ENCODE assay signal across 10 cellular contexts in genomic region chr1:159000070-159000409, GRCh38. TPM values are rescaled to one million over a fixed set of nuclear protein-coding genes. Genes with fewer than 3 reads are reported as not detected.
DNase-seq lines count a peak whose midpoint lies in the region; ATAC-seq, FAIRE-seq and TF ChIP-seq lines count a peak whose summit lies in the region.
"Had no signal": no experiment of that assay in that cellular context is flagged by ENCODE, and none has a peak within 500 bp of the region (broad histone marks: within the 10 kb centered on the region; RNA-seq: fewer than 3 reads in every experiment).

No MANE protein-coding gene starts in this region.

- H3K9me1 ChIP-seq in endothelial cell of umbilical vein (replicated peaks; ENCODE audit: control insufficient read depth, extremely low read depth, insufficient read depth, low read length), result no peaks in the 10 kb centered on the region

- WGBS in tibial nerve, 2 donors, result 8 to 9% methylated on average over 6 of the region's 6 CpGs

- CTCF ChIA-PET in endothelial cell of umbilical vein (lab: Charles Lee), result interaction anchor here (0.7 to 2.4 kb wide), 10 partner anchors 10 to 1420 kb away, joined by 3 to 18 read pairs (median 4); partner anchors contain the start of genes AIM2 and IFI16

- no peak for TF ChIP-seq EP300 in tibial nerve (IDR thresholded peaks at IDR 0.05)

- peak overlapping the region; percentile 85 for H3K27ac ChIP-seq in endothelial cell of umbilical vein (ENCODE audit: insufficient read depth, low read depth, low read length)
- H3K27ac ChIP-seq in mucosa of rectum (ENCODE audit: low read depth in 2 of 2, low read length in 2 of 2), result peak overlapping the region; percentile 69 to 86
- peak overlapping the region; percentile 64 to 96 (median 88) for H3K27ac ChIP-seq in tibial nerve

- H2AFZ ChIP-seq in endothelial cell of umbilical vein (ENCODE audit: low read depth, low read length), result peak overlapping the region; percentile 93

- BruUV-seq in endothelial cell of umbilical vein (replicated peaks; lab: Mats Ljungman, UMichigan), result TSS peak; percentile 90

- no peak for TF ChIP-seq CTCF in endothelial cell of umbilical vein (IDR thresholded peaks at IDR 0.05; ENCODE audit: extremely low read depth in 1 of 2, insufficient read depth in 1 of 2, low read depth in 1 of 2, low read length in 2 of 2)
- TF ChIP-seq CTCF in tibial nerve (IDR thresholded peaks at IDR 0.05), result no peak

- H3K79me2 ChIP-seq in endothelial cell of umbilical vein (ENCODE audit: control insufficient read depth, insufficient read depth, low read length), result no peaks in the 10 kb centered on the region

- H3K9me3 ChIP-seq in endothelial cell of umbilical vein (replicated peaks; ENCODE audit: control insufficient read depth, insufficient read depth, low read length) (no peaks in the 10 kb centered on the region), mucosa of rectum (ENCODE audit: control insufficient read depth in 2 of 2, low read length in 2 of 2) (no peaks in the 10 kb centered on the region), tibial nerve (no peaks in the 10 kb centered on the region)

- no peak for TF ChIP-seq POLR2A in endothelial cell of umbilical vein (IDR thresholded peaks at IDR 0.05; ENCODE audit: low read depth, low read length)
- TF ChIP-seq POLR2A in tibial nerve (IDR thresholded peaks at IDR 0.05), result no peak

- POLR2A ChIA-PET in endothelial cell of umbilical vein (lab: Charles Lee), result interaction anchor here (0.6 to 1.3 kb wide), 3 partner anchors 10 to 1007 kb away, joined by 3 to 12 read pairs (median 6); partner anchors contain the start of genes IFI16 and KIRREL1

- H3K36me3 ChIP-seq in endothelial cell of umbilical vein (ENCODE audit: control insufficient read depth in 2 of 2, extremely low read depth in 1 of 2, insufficient read depth in 2 of 2, low read length in 2 of 2), result no peaks in the 10 kb centered on the region
- H3K36me3 ChIP-seq in mucosa of rectum (ENCODE audit: control insufficient read depth in 2 of 2, insufficient read depth in 2 of 2, low read length in 2 of 2), result no peaks in the 10 kb centered on the region
- no peaks in the 10 kb centered on the region for H3K36me3 ChIP-seq in tibial nerve

- DNase-seq in NCI-H2029 treated with DMSO at 0.1 percent for 48 hours (lab: John Stamatoyannopoulos, UW) (peak; percentile 56), NCI-H2029 (lab: John Stamatoyannopoulos, UW) (no peak), endothelial cell of umbilical vein (ENCODE audit: low read depth, low spot score) (no peak), tibial nerve (ENCODE audit: low spot score in 2 of 2) (no peak)
- DNase-seq: activated effector memory CD4-positive, alpha-beta T cell treated with anti-CD3 and anti-CD28 coated beads, Interleukin-2, amount 50 U/mL, for 16 hours had no signal

- H3K9ac ChIP-seq in endothelial cell of umbilical vein (replicated peaks; ENCODE audit: extremely low read depth, insufficient read depth, low read length) (peak overlapping the region; percentile 59), mucosa of rectum (ENCODE audit: low read depth in 1 of 2, low read length in 2 of 2) (peak overlapping the region; percentile 47 to 52)

- H3K4me1 ChIP-seq in endothelial cell of umbilical vein (ENCODE audit: control insufficient read depth, extremely low read depth, insufficient read depth, low read length) (peaks cover 26% of the 10 kb centered on the region), mucosa of rectum (ENCODE audit: control insufficient read depth in 2 of 2, insufficient read depth in 2 of 2, low read length in 2 of 2) (peaks cover 0 to 14% of the 10 kb centered on the region in 2 donors), tibial nerve (peaks cover 0 to 37% (median 27%) of the 10 kb centered on the region in 4 donors)

- no peak for ATAC-seq in GM21381 (IDR thresholded peaks at IDR 0.05; ENCODE audit: unreplicated experiment)
- ATAC-seq in GM19397 (IDR thresholded peaks at IDR 0.05; ENCODE audit: unreplicated experiment), result no peak
- no peak for ATAC-seq in HG03354 (IDR thresholded peaks at IDR 0.05; ENCODE audit: poor library complexity, severe bottlenecking, unreplicated experiment)

- H3K27me3 ChIP-seq in endothelial cell of umbilical vein (ENCODE audit: control insufficient read depth in 2 of 2, insufficient read depth in 2 of 2, low read length in 2 of 2) (peaks cover under 1 to 2% of the 10 kb centered on the region in 2 experiments), mucosa of rectum (ENCODE audit: control insufficient read depth in 2 of 2, insufficient read depth in 2 of 2, low read length in 2 of 2) (no peaks in the 10 kb centered on the region), tibial nerve (no peaks in the 10 kb centered on the region)

- peak overlapping the region; percentile 93 for H3K4me2 ChIP-seq in endothelial cell of umbilical vein (ENCODE audit: insufficient read depth, low read length)

- intact Hi-C loops in endothelial cell of umbilical vein (cut with micrococcal nuclease), result loop anchor here (1.0 kb wide), 2 partner anchors 9 to 15 kb away; partner anchors contain the start of gene IFI16

- no peak for FAIRE-seq in endothelial cell of umbilical vein (lab: Jason Lieb, UNC)
- FAIRE-seq: islet of Langerhans had no signal

- H4K20me1 ChIP-seq in endothelial cell of umbilical vein (replicated peaks; ENCODE audit: control insufficient read depth, extremely low read depth, insufficient read depth, low read length), result no peaks in the 10 kb centered on the region

- dilution Hi-C loops in endothelial cell of umbilical vein (cut with MboI; ENCODE audit: extremely low pct_ligation_motif_present, low sequenced_read_pairs), result no loop called here

- H3K4me3 ChIP-seq in endothelial cell of umbilical vein (replicated peaks in 1 of 3; ENCODE audit: insufficient read depth in 1 of 3, low read depth in 1 of 3, low read length in 3 of 3) (peak overlapping the region in 2 of 3 experiments; percentile 39 to 78), mucosa of rectum (ENCODE audit: low read length in 2 of 2) (peak overlapping the region; percentile 58 to 73), tibial nerve (peak overlapping the region; percentile 38 to 58 (median 44))

TF ChIP-seq in endothelial cell of umbilical vein, 7 proteins besides CTCF, POLR2A, EP300 and RAD21:
- no peak for TF ChIP-seq EZH2 (IDR thresholded peaks at IDR 0.05; ENCODE audit: borderline replicate concordance, low read depth, low read length, severe bottlenecking)
- TF ChIP-seq POLR2AphosphoS5 (IDR thresholded peaks at IDR 0.05; ENCODE audit: insufficient read depth, low read depth, low read length), result no peak
- TF ChIP-seq GATA2 (IDR thresholded peaks at IDR 0.05; ENCODE audit: insufficient read depth, insufficient read length, low read depth, low read length), result no peak
- no peak for TF ChIP-seq MYC (IDR thresholded peaks at IDR 0.05; ENCODE audit: low read depth, low read length)
- TF ChIP-seq, protein P1, sequence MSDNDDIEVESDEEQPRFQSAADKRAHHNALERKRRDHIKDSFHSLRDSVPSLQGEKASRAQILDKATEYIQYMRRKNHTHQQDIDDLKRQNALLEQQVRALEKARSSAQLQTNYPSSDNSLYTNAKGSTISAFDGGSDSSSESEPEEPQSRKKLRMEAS (IDR thresholded peaks at IDR 0.05; ENCODE audit: insufficient read depth, insufficient read length), result no peak
- TF ChIP-seq FOS (IDR thresholded peaks at IDR 0.05; ENCODE audit: borderline replicate concordance, insufficient read depth, low read length), result no peak
- no peak for TF ChIP-seq JUN (IDR thresholded peaks at IDR 0.05; ENCODE audit: borderline replicate concordance, insufficient read depth, insufficient read length, low read depth)

RNA-seq across cellular contexts. Expression of gene IFI16, which starts 9.7 kb away (rescaled TPM):
- 174 and 183 TPM in 2 replicates for total RNA-seq in endothelial cell of umbilical vein
- polyA plus RNA-seq in endothelial cell of umbilical vein, result 43.9 and 52.8 TPM in 2 replicates
- 105 TPM in 2 replicates for polyA plus RNA-seq in endothelial cell of umbilical vein (2011; cell fraction: cytosol; rRNA removed)
- polyA plus RNA-seq in endothelial cell of umbilical vein (2011; cell fraction: nucleus; rRNA removed), result 101 and 111 TPM in 2 replicates
- 120 and 181 TPM in 2 replicates for polyA plus RNA-seq in endothelial cell of umbilical vein (2012)
- polyA minus RNA-seq in endothelial cell of umbilical vein, result 58.2 and 67.7 TPM in 2 replicates
- polyA minus RNA-seq in endothelial cell of umbilical vein (2011; cell fraction: cytosol; rRNA and poly(A)+ RNA removed), result 20.9 TPM
- polyA minus RNA-seq in endothelial cell of umbilical vein (2011; cell fraction: nucleus; rRNA and poly(A)+ RNA removed), result 69.3 and 79.2 TPM in 2 replicates
- total RNA-seq in tibial nerve, result 100 to 1,000 TPM in 3 of 4 donors, 10 to 100 TPM in 1; 63.2 to 121 (median 108) TPM
